In genomic region chr2:152449578-152449977, GRCh38 we compare ENCODE assay signal across 21 cellular contexts.
"Had no signal": no experiment of that assay in that cellular context is flagged by ENCODE, and none has a peak within 500 bp of the region (broad histone marks: within the 10 kb centered on the region; RNA-seq: fewer than 3 reads in every experiment).

No MANE protein-coding gene starts in this region.

- FAIRE-seq: islet of Langerhans, small intestine had no signal

- DNase-seq: activated CD4-positive, alpha-beta T cell treated with anti-CD3 and anti-CD28 coated beads, Interleukin-2, amount 50 U/mL, for 1 hour; activated CD8-positive, alpha-beta memory T cell treated with anti-CD3 and anti-CD28 coated beads for 24 hours; activated naive CD8-positive, alpha-beta T cell treated with anti-CD3 and anti-CD28 coated beads for 36 hours; amygdala; dermis blood vessel endothelial cell; erythroblast; gastrocnemius medialis; mucosa of descending colon; natural killer cell; occipital lobe; right cardiac atrium; small intestine; stimulated activated CD4-positive, alpha-beta T cell treated with anti-CD3 and anti-CD28 coated beads, Interleukin-4, amount 100 ng/mL, for 4 hours; stimulated activated CD8-positive, alpha-beta memory T cell treated with anti-CD3 and anti-CD28 coated beads, Interleukin-4, amount 100 ng/mL, for 48 hours; stimulated activated naive CD4-positive, alpha-beta T cell treated with Interleukin-2 at 50 U/mL for 16 hours; testis had no signal

- H3K4me3 Mint-ChIP-seq: activated naive CD8-positive, alpha-beta T cell treated with anti-CD3 and anti-CD28 coated beads for 36 hours; brain; natural killer cell had no signal

- H3K36me3 ChIP-seq: gastrocnemius medialis, prostate gland had no signal

- H3K27ac ChIP-seq: gastrocnemius medialis, prostate gland, testis had no signal

- H3K36me3 Mint-ChIP-seq: activated naive CD8-positive, alpha-beta T cell treated with anti-CD3 and anti-CD28 coated beads for 36 hours; natural killer cell had no signal

- H3K27me3 Mint-ChIP-seq: brain had no signal

- H3K4me1 Mint-ChIP-seq: activated naive CD8-positive, alpha-beta T cell treated with anti-CD3 and anti-CD28 coated beads for 36 hours; natural killer cell had no signal

- H3K9me3 ChIP-seq: gastrocnemius medialis, mucosa of descending colon, prostate gland, testis had no signal

- ATAC-seq: activated CD4-positive, CD25-positive, alpha-beta regulatory T cell treated with anti-CD3 and anti-CD28 coated beads, Interleukin-2, amount 50 U/mL, for 24 hours; gastrocnemius medialis; left lobe of liver; mucosa of descending colon; natural killer cell; right cardiac atrium had no signal

- H3K27me3 ChIP-seq: gastrocnemius medialis, testis had no signal

- H3K27ac Mint-ChIP-seq: activated naive CD8-positive, alpha-beta T cell treated with anti-CD3 and anti-CD28 coated beads for 36 hours; natural killer cell had no signal

- H3K4me3 ChIP-seq: gastrocnemius medialis, mucosa of descending colon, prostate gland, testis had no signal

- H3K4me1 ChIP-seq: prostate gland, testis had no signal

- H3K9me3 Mint-ChIP-seq: activated naive CD8-positive, alpha-beta T cell treated with anti-CD3 and anti-CD28 coated beads for 36 hours; natural killer cell had no signal
